In genomic region chr17:72945468-72945867, GRCh38 we compare ENCODE assay signal across 16 cellular contexts.
"Had no signal": no experiment of that assay in that cellular context is flagged by ENCODE, and none has a peak within 500 bp of the region (broad histone marks: within the 10 kb centered on the region; RNA-seq: fewer than 3 reads in every experiment).

No MANE protein-coding gene starts in this region.

- ATAC-seq: activated CD4-positive, alpha-beta T cell treated with anti-CD3 and anti-CD28 coated beads for 36 hours; WTC11 had no signal

- DNase-seq: activated CD4-positive, alpha-beta T cell treated with anti-CD3 and anti-CD28 coated beads for 36 hours; activated CD4-positive, alpha-beta T cell treated with anti-CD3 and anti-CD28 coated beads, Interleukin-2, amount 50 U/mL, for 48 hours; activated naive CD4-positive, alpha-beta T cell; activated naive CD8-positive, alpha-beta T cell treated with anti-CD3 and anti-CD28 coated beads for 36 hours; amniotic stem cell; central memory CD4-positive, alpha-beta T cell; colonic mucosa; erythroblast; kidney; left ventricle myocardium inferior; mammary epithelial cell; midbrain; occipital lobe; stimulated activated naive CD4-positive, alpha-beta T cell treated with Interleukin-2 at 50 U/mL for 16 hours; thyroid gland had no signal

- H3K36me3 ChIP-seq: colonic mucosa, left ventricle myocardium inferior, thyroid gland had no signal

- H3K27me3 ChIP-seq: colonic mucosa, thyroid gland had no signal

- H3K4me3 ChIP-seq: colonic mucosa, left ventricle myocardium inferior, thyroid gland had no signal

- H3K9me3 ChIP-seq: colonic mucosa, left ventricle myocardium inferior, thyroid gland had no signal

- H3K4me1 ChIP-seq: colonic mucosa, left ventricle myocardium inferior, thyroid gland had no signal

- H3K27ac ChIP-seq: colonic mucosa, left ventricle myocardium inferior, thyroid gland had no signal
